9 cellular contexts compared by ENCODE assay signal in genomic region chr11:44346983-44347382, GRCh38. TPM values are rescaled to one million over a fixed set of nuclear protein-coding genes. Genes with fewer than 3 reads are reported as not detected.
"Had no signal": no experiment of that assay in that cellular context is flagged by ENCODE, and none has a peak within 500 bp of the region (broad histone marks: within the 10 kb centered on the region; RNA-seq: fewer than 3 reads in every experiment).

No MANE protein-coding gene starts in this region.

- FAIRE-seq: HTR-8/SVneo had no signal

- H3K4me3 ChIP-seq: GM23248 had no signal

- H2AFZ ChIP-seq: GM23248 had no signal

- DNase-seq: GM23248, GOT3, H7, HCEC 1CT, IMR-90, KBM-7 had no signal

- H3K27ac ChIP-seq: GM23248, KMS-11 had no signal

- H3K4me2 ChIP-seq: KMS-11 had no signal

- H3K9ac ChIP-seq: GM23248, KMS-11 had no signal

RNA-seq across cellular contexts. Expression of gene ALX4, which starts 37.0 kb away (rescaled TPM):
- total RNA-seq: GM23248, H7, HT-29, IMR-90 had no signal
- polyA plus RNA-seq: GM23248, IMR-90 had no signal
